In the genomic region with DNA sequence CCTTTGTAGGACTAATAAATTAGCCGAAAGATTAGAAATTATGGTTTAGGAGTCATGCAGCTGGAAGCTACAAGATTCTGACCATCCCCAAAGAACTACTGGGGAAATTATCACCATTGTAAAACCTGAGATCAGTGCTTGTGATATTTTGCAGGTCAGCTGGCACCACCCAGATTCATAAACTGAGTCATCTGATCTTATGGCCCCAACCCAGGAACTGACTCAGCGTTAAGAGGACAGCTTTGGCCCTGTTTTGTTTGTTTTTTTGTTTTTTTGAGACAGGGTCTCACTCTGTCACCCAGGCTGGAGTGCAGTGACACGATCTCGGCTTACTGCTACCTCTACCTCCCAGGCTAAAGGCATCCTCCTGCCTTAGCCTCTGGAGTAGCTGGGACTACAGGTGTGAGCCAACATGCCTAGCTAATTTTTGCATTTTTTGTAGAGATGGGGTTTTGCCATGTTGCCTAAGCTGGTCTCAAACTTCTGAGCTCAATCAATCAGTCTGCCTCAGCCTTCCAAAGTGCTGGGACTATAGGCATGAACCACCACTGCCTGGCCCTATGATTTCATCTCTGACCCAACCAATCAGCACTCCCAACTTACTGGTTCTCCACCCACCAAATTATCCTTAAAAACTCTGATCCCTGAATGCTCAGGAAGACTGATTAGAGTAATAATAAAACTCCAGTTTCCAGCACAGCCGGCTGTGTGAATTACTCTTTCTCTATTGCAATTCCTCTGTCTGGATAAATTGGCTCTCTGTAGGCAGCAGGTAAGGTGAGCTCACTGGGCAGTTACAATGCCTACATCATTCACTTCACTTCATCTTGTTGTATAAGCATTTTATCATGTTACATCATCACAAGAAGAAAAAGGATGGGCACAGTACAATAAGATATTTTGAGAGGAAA, we compare ENCODE assay signal across 17 cellular contexts.
DNase-seq lines count a peak whose midpoint lies in the region; ATAC-seq and TF ChIP-seq lines count a peak whose summit lies in the region.
"Had no signal": no experiment of that assay in that cellular context is flagged by ENCODE, and none has a peak within 500 bp of the region (broad histone marks: within the 10 kb centered on the region; RNA-seq: fewer than 3 reads in every experiment).

No MANE protein-coding gene starts in this region.

- H3K36me3 Mint-ChIP-seq in activated CD8-positive, alpha-beta T cell treated with anti-CD3 and anti-CD28 coated beads, Interleukin-2, amount 10 ng/mL, durations not matched to agents 7 days and 5 days (ENCODE audit: low read depth), result peaks cover 5% of the 10 kb centered on the region
- H3K36me3 Mint-ChIP-seq: CD14-positive monocyte had no signal

- 0 out of 2 replicates have a peak overlapping the region, but pooled peaks have one; percentile 4 for H2AFZ ChIP-seq in GM23248
- 0 out of 2 replicates have a peak overlapping the region, but pooled peaks have one; percentile 17 for H2AFZ ChIP-seq in PC-9
- H2AFZ ChIP-seq: hepatocyte had no signal

- peaks cover 23% of the 10 kb centered on the region for H3K4me1 ChIP-seq in GM23248 (ENCODE audit: insufficient read depth)
- H3K4me1 ChIP-seq in PC-9 (replicated peaks; ENCODE audit: insufficient read depth), result peaks cover 32% of the 10 kb centered on the region
- H3K4me1 ChIP-seq: testis had no signal

- in situ Hi-C loops in GM23248 (cut with MboI), result no loop called here

- no peaks in the 10 kb centered on the region for H3K79me2 ChIP-seq in GM23248 (ENCODE audit: insufficient read depth)
- H3K79me2 ChIP-seq in PC-9 (ENCODE audit: low read depth), result no peaks in the 10 kb centered on the region
- H3K79me2 ChIP-seq: hepatocyte had no signal

- H3F3A ChIP-seq in GM23248 (ENCODE audit: insufficient read depth), result peaks cover 6% of the 10 kb centered on the region; the same call in 1 of the 2 replicates
- peaks cover 17% of the 10 kb centered on the region; the same call in 1 of the 2 replicates for H3F3A ChIP-seq in PC-9 (ENCODE audit: insufficient read depth, low read depth)

- H4K20me1 ChIP-seq in GM23248 (ENCODE audit: insufficient read depth), result no peaks in the 10 kb centered on the region
- H4K20me1 ChIP-seq in PC-9 (ENCODE audit: insufficient read depth), result no peaks in the 10 kb centered on the region

- TF ChIP-seq CTCF in PC-9 (conservative IDR thresholded peaks at IDR 0.05) (no peak), retinal pigment epithelial cell (conservative IDR thresholded peaks at IDR 0.05; ENCODE audit: low read depth, low read length) (no peak)

- POLR2A ChIA-PET in PC-9 (lab: Charles Lee; ENCODE audit: unreplicated experiment), result no interaction called here
- POLR2A ChIA-PET in activated CD8-positive, alpha-beta T cell treated with anti-CD3 and anti-CD28 coated beads, Interleukin-2, amount 10 ng/mL, durations not matched to agents 7 days and 5 days (lab: Charles Lee), result no interaction called here

- ATAC-seq in activated CD8-positive, alpha-beta T cell treated with anti-CD3 and anti-CD28 coated beads, Interleukin-2, amount 10 ng/mL, durations not matched to agents 7 days and 5 days, result no peak
- no peak for ATAC-seq in GM21737 (IDR thresholded peaks at IDR 0.05; ENCODE audit: unreplicated experiment)
- ATAC-seq: psoas muscle had no signal

- no peak overlapping the region for H3K27ac Mint-ChIP-seq in activated CD8-positive, alpha-beta T cell treated with anti-CD3 and anti-CD28 coated beads, Interleukin-2, amount 10 ng/mL, durations not matched to agents 7 days and 5 days
- H3K27ac Mint-ChIP-seq: activated B cell treated with CpG ODN at 0.5 μM for 24 hours; activated naive CD4-positive, alpha-beta T cell treated with anti-CD3 and anti-CD28 coated beads, Interleukin-2, amount 10 ng/mL, durations not matched to agents 7 days and 5 days had no signal

- H3K9me2 ChIP-seq in GM23248 (ENCODE audit: insufficient read depth), result no peaks in the 10 kb centered on the region
- H3K9me2 ChIP-seq in PC-9 (ENCODE audit: insufficient read depth), result no peaks in the 10 kb centered on the region

- WGBS in GM23248 (ENCODE audit: low coverage in 1 of 2, low lambda C conversion rate in 2 of 2, missing lambda C conversion rate in 2 of 2), 2 experiments, result 34 to 43% methylated on average over 5 of the region's 5 CpGs

- intact Hi-C loops in PC-9 (cut with micrococcal nuclease; ENCODE audit: unreplicated experiment), result no loop called here

- CTCF ChIA-PET in PC-9 (lab: Charles Lee), result interaction anchor here (0.5 kb wide), 1 partner anchor 23 kb away, joined by 5 read pairs; no protein-coding TSS in a partner anchor
- CTCF ChIA-PET in activated CD8-positive, alpha-beta T cell treated with anti-CD3 and anti-CD28 coated beads, Interleukin-2, amount 10 ng/mL, durations not matched to agents 7 days and 5 days (lab: Charles Lee), result interaction anchor here (0.7 to 0.9 kb wide), 2 partner anchors 223 to 503 kb away, joined by 3 read pairs; no protein-coding TSS in a partner anchor

- H3K27ac ChIP-seq in GM23248, result peak overlapping the region; percentile 44
- H3K27ac ChIP-seq in PC-9, result peak overlapping the region; percentile 69
- H3K27ac ChIP-seq: psoas muscle, testis had no signal

- peaks cover 5% of the 10 kb centered on the region for H3K4me1 Mint-ChIP-seq in activated CD8-positive, alpha-beta T cell treated with anti-CD3 and anti-CD28 coated beads, Interleukin-2, amount 10 ng/mL, durations not matched to agents 7 days and 5 days (ENCODE audit: low read depth)
- H3K4me1 Mint-ChIP-seq: activated naive CD4-positive, alpha-beta T cell treated with anti-CD3 and anti-CD28 coated beads, Interleukin-2, amount 10 ng/mL, durations not matched to agents 7 days and 5 days had no signal

- H3K9me3 ChIP-seq in GM23248 (ENCODE audit: low read depth), result no peaks in the 10 kb centered on the region
- peaks cover 5% of the 10 kb centered on the region; the same call in 1 of the 2 replicates for H3K9me3 ChIP-seq in PC-9 (ENCODE audit: insufficient read depth, low read depth)
- H3K9me3 ChIP-seq: psoas muscle, testis had no signal

- H3K4me2 ChIP-seq in GM23248 (ENCODE audit: unreplicated experiment) (peak overlapping the region; percentile 65), PC-9 (peak overlapping the region; percentile 58)
- H3K4me2 ChIP-seq: hepatocyte had no signal

- DNase-seq in GM23248 (peak; percentile 76), PC-9 (peak in 1 of 2 experiments; percentile 58), dermis blood vessel endothelial cell (peak; percentile 52), retinal pigment epithelial cell (ENCODE audit: low read depth) (peak; percentile 52), DMS153 (lab: John Stamatoyannopoulos, UW) (no peak), midbrain (lab: John Stamatoyannopoulos, UW) (no peak)
- no peak for DNase-seq in activated CD8-positive, alpha-beta T cell treated with anti-CD3 and anti-CD28 coated beads, Interleukin-2, amount 10 ng/mL, durations not matched to agents 7 days and 5 days
- DNase-seq: activated B cell treated with CpG ODN at 0.5 μM for 24 hours; activated naive CD4-positive, alpha-beta T cell treated with anti-CD3 and anti-CD28 coated beads, Interleukin-2, amount 10 ng/mL, durations not matched to agents 7 days and 5 days; caudate nucleus; NCI-H2227 treated with DMSO at 0.1 percent for 48 hours; psoas muscle; stimulated activated CD4-positive, alpha-beta T cell treated with anti-CD3 and anti-CD28 coated beads, Interleukin-2, amount 100 ng/mL, for 24 hours; testis had no signal

- H3K4me3 Mint-ChIP-seq in activated CD8-positive, alpha-beta T cell treated with anti-CD3 and anti-CD28 coated beads, Interleukin-2, amount 10 ng/mL, durations not matched to agents 7 days and 5 days, result no peak overlapping the region
- H3K4me3 Mint-ChIP-seq: activated B cell treated with CpG ODN at 0.5 μM for 24 hours; activated naive CD4-positive, alpha-beta T cell treated with anti-CD3 and anti-CD28 coated beads, Interleukin-2, amount 10 ng/mL, durations not matched to agents 7 days and 5 days; CD14-positive monocyte had no signal

- H3K27me3 ChIP-seq in GM23248 (replicated peaks; ENCODE audit: insufficient read depth), result no peaks in the 10 kb centered on the region
- H3K27me3 ChIP-seq in PC-9 (ENCODE audit: insufficient read depth, low read depth), result no peaks in the 10 kb centered on the region
- H3K27me3 ChIP-seq: hepatocyte, testis had no signal

- 0 out of 2 replicates have a peak overlapping the region, but pooled peaks have one; percentile 20 for H3K4me3 ChIP-seq in GM23248
- no peak overlapping the region for H3K4me3 ChIP-seq in PC-9
- H3K4me3 ChIP-seq in retinal pigment epithelial cell (ENCODE audit: low read length), result no peak overlapping the region
- H3K4me3 ChIP-seq: hepatocyte, psoas muscle, testis had no signal

- no TSS peak for BruUV-seq in PC-9 (replicated peaks; lab: Mats Ljungman, UMichigan)

- H3K9ac ChIP-seq in GM23248, result no peak overlapping the region

- H3K36me3 ChIP-seq in GM23248 (ENCODE audit: low read depth), result no peaks in the 10 kb centered on the region
- H3K36me3 ChIP-seq in PC-9 (ENCODE audit: low read depth), result no peaks in the 10 kb centered on the region

- peaks cover 14% of the 10 kb centered on the region for H3K9me3 Mint-ChIP-seq in activated CD8-positive, alpha-beta T cell treated with anti-CD3 and anti-CD28 coated beads, Interleukin-2, amount 10 ng/mL, durations not matched to agents 7 days and 5 days (ENCODE audit: insufficient read depth)

- H3K27me3 Mint-ChIP-seq in activated CD8-positive, alpha-beta T cell treated with anti-CD3 and anti-CD28 coated beads, Interleukin-2, amount 10 ng/mL, durations not matched to agents 7 days and 5 days (ENCODE audit: low read depth), result peaks cover 34% of the 10 kb centered on the region

Comparison
In these comparisons a context has a peak if more than half of its experiments do, and no peak if none do; other contexts are left out.
1. DNase-seq: peak in GM23248 (single experiment), dermis blood vessel endothelial cell (single experiment) and retinal pigment epithelial cell (single experiment); none in activated CD8-positive, alpha-beta T cell treated with anti-CD3 and anti-CD28 coated beads, Interleukin-2, amount 10 ng/mL, durations not matched to agents 7 days and 5 days (single experiment), DMS153 (single experiment) and midbrain (single experiment).